Comparison of ENCODE assay signal across 14 cellular contexts in genomic region chr3:168493412-168494205, GRCh38.
DNase-seq lines count a peak whose midpoint lies in the region; ATAC-seq and TF ChIP-seq lines count a peak whose summit lies in the region.
"Had no signal": no experiment of that assay in that cellular context is flagged by ENCODE, and none has a peak within 500 bp of the region (broad histone marks: within the 10 kb centered on the region; RNA-seq: fewer than 3 reads in every experiment).

No MANE protein-coding gene starts in this region.

- H3K4me3 ChIP-seq in mammary epithelial cell (replicated peaks in 1 of 3; ENCODE audit: insufficient read depth in 1 of 3, low read depth in 2 of 3, low read length in 3 of 3) (no peak overlapping the region), OCI-LY7 (ENCODE audit: low read depth, low read length, poor library complexity, severe bottlenecking) (no peak overlapping the region), mesendoderm (ENCODE audit: low read length) (no peak overlapping the region)
- H3K4me3 ChIP-seq: BLaER1 treated with 17β-estradiol and CSF1 and Interleukin-3, amounts not matched to agents 10 nM and 100 nM; HAP-1 had no signal

- DNase-seq in NCI-H69 (lab: John Stamatoyannopoulos, UW) (peak; percentile 25), caudate nucleus (lab: John Stamatoyannopoulos, UW) (peak in 5 of 61 donors; percentile 1 to 75 (median 27)), mammary epithelial cell (no peak), OCI-LY7 (ENCODE audit: low spot score) (no peak), mesendoderm (no peak)
- DNase-seq: Calu3; CD8-positive, alpha-beta T cell; DMS79 treated with DMSO at 0.1 percent for 48 hours; GF-D8; GOT3 had no signal

- H3K36me3 ChIP-seq in mammary epithelial cell (ENCODE audit: insufficient read depth, low read length) (no peaks in the 10 kb centered on the region), OCI-LY7 (ENCODE audit: insufficient read depth, low read length) (no peaks in the 10 kb centered on the region), mesendoderm (ENCODE audit: control insufficient read depth, insufficient read depth, low read length) (no peaks in the 10 kb centered on the region)
- H3K36me3 ChIP-seq: BLaER1 treated with 17β-estradiol and CSF1 and Interleukin-3, amounts not matched to agents 10 nM and 100 nM; HAP-1 had no signal

- no TSS peak for BruUV-seq in mammary epithelial cell (replicated peaks; lab: Mats Ljungman, UMichigan)
- BruUV-seq in OCI-LY7 (replicated peaks; lab: Mats Ljungman, UMichigan) = no TSS peak

- no peaks in the 10 kb centered on the region for H3K9me3 ChIP-seq in mammary epithelial cell (replicated peaks; ENCODE audit: insufficient read depth, low read length)
- no peaks in the 10 kb centered on the region for H3K9me3 ChIP-seq in OCI-LY7 (ENCODE audit: low read length)
- H3K9me3 ChIP-seq: BLaER1 treated with 17β-estradiol and CSF1 and Interleukin-3, amounts not matched to agents 10 nM and 100 nM; HAP-1 had no signal

- TF ChIP-seq CTCF in mammary epithelial cell (conservative IDR thresholded peaks at IDR 0.05 in 1 of 2, IDR thresholded peaks at IDR 0.05 in 1 of 2; ENCODE audit: extremely low read depth in 1 of 2, insufficient read depth in 1 of 2, low read depth in 1 of 2, low read length in 2 of 2) = no peak
- TF ChIP-seq CTCF in OCI-LY7 (conservative IDR thresholded peaks at IDR 0.05; ENCODE audit: low read length) = no peak

- no peaks in the 10 kb centered on the region for H3K79me1 ChIP-seq in mesendoderm (ENCODE audit: low read length)

- in situ Hi-C loops in mammary epithelial cell (cut with MboI; ENCODE audit: low sequenced_read_pairs in 2 of 2) = no loop called here

- no peak overlapping the region for H2BK120ac ChIP-seq in mesendoderm (ENCODE audit: low read depth, low read length)

- H3K56ac ChIP-seq in mesendoderm (ENCODE audit: low read length) = no peak overlapping the region

- no peak overlapping the region for H2BK15ac ChIP-seq in mesendoderm (replicated peaks; ENCODE audit: low read depth)

- no peak overlapping the region for H3K4ac ChIP-seq in mesendoderm (ENCODE audit: low read depth, low read length)

- H3K27ac ChIP-seq in caudate nucleus (ENCODE audit: low read depth, low read length) = peak overlapping the region; percentile 67
- no peak overlapping the region for H3K27ac ChIP-seq in mammary epithelial cell (ENCODE audit: insufficient read depth, low read depth, low read length)
- H3K27ac ChIP-seq in OCI-LY7 (ENCODE audit: low read depth, low read length, poor library complexity, severe bottlenecking) = no peak overlapping the region
- no peak overlapping the region for H3K27ac ChIP-seq in mesendoderm (ENCODE audit: low read depth, low read length)
- H3K27ac ChIP-seq: BLaER1 treated with 17β-estradiol and CSF1 and Interleukin-3, amounts not matched to agents 10 nM and 100 nM had no signal

- H3K9ac ChIP-seq in mammary epithelial cell (ENCODE audit: insufficient read depth, low read length) (no peak overlapping the region), mesendoderm (ENCODE audit: low read length) (no peak overlapping the region)
- H3K9ac ChIP-seq: BLaER1 treated with 17β-estradiol and CSF1 and Interleukin-3, amounts not matched to agents 10 nM and 100 nM had no signal

- POLR2A ChIA-PET in OCI-LY7 (lab: Charles Lee) = interaction anchor here (0.6 to 1.2 kb wide), 3 partner anchors 13 to 824 kb away, joined by 3 to 6 read pairs (median 3); no protein-coding TSS in a partner anchor

- H4K5ac ChIP-seq in mesendoderm (ENCODE audit: low read length) = no peak overlapping the region

- dilution Hi-C loops in mammary epithelial cell (cut with HindIII; ENCODE audit: low sequenced_read_pairs) = no loop called here

- no peaks in the 10 kb centered on the region for H3K9me2 ChIP-seq in OCI-LY7 (ENCODE audit: insufficient read depth, low read length)

- no peak overlapping the region for H2BK5ac ChIP-seq in mesendoderm (ENCODE audit: low read length)

- CTCF ChIA-PET in mammary epithelial cell (lab: Charles Lee; ENCODE audit: low non-redundant PET) = no interaction called here
- CTCF ChIA-PET in OCI-LY7 (lab: Charles Lee; ENCODE audit: unreplicated experiment) = no interaction called here

- H3K18ac ChIP-seq in mesendoderm (ENCODE audit: low read length) = no peak overlapping the region

- H3K4me1 ChIP-seq in mammary epithelial cell (ENCODE audit: insufficient read depth, low read length) = no peaks in the 10 kb centered on the region
- H3K4me1 ChIP-seq in OCI-LY7 (ENCODE audit: insufficient read depth, low read length, poor library complexity, severe bottlenecking) = no peaks in the 10 kb centered on the region
- H3K4me1 ChIP-seq in mesendoderm (ENCODE audit: control insufficient read depth, low read depth, low read length) = no peaks in the 10 kb centered on the region
- H3K4me1 ChIP-seq: BLaER1 treated with 17β-estradiol and CSF1 and Interleukin-3, amounts not matched to agents 10 nM and 100 nM had no signal

- H3K79me2 ChIP-seq in mammary epithelial cell (ENCODE audit: insufficient read depth, low read length) = no peaks in the 10 kb centered on the region
- H3K79me2 ChIP-seq in OCI-LY7 (ENCODE audit: insufficient read depth, low read depth, low read length) = no peaks in the 10 kb centered on the region
- H3K79me2 ChIP-seq in mesendoderm (ENCODE audit: control insufficient read depth, insufficient read depth, low read length) = no peaks in the 10 kb centered on the region

- H3K23ac ChIP-seq in mesendoderm (ENCODE audit: low read length) = no peak overlapping the region

- H3K4me2 ChIP-seq in mammary epithelial cell (ENCODE audit: insufficient read depth, low read depth, low read length) (no peak overlapping the region), OCI-LY7 (ENCODE audit: low read length) (no peak overlapping the region), mesendoderm (ENCODE audit: low read length) (no peak overlapping the region)
- H3K4me2 ChIP-seq: BLaER1 treated with 17β-estradiol and CSF1 and Interleukin-3, amounts not matched to agents 10 nM and 100 nM had no signal

- H3K27me3 ChIP-seq in mammary epithelial cell (ENCODE audit: insufficient read depth, low read length) = peaks cover 2% of the 10 kb centered on the region
- no peaks in the 10 kb centered on the region for H3K27me3 ChIP-seq in mesendoderm (ENCODE audit: insufficient read depth, low read length, poor library complexity)
- H3K27me3 ChIP-seq: BLaER1 treated with 17β-estradiol and CSF1 and Interleukin-3, amounts not matched to agents 10 nM and 100 nM had no signal

- H2AFZ ChIP-seq in mammary epithelial cell (ENCODE audit: low read depth, low read length) (no peak overlapping the region), OCI-LY7 (ENCODE audit: low read length) (no peak overlapping the region)

- intact Hi-C loops in mammary epithelial cell (cut with micrococcal nuclease) (no loop called here), OCI-LY7 (cut with micrococcal nuclease; ENCODE audit: unreplicated experiment) (no loop called here)

- H4K20me1 ChIP-seq in mammary epithelial cell (ENCODE audit: insufficient read depth, low read length) (no peaks in the 10 kb centered on the region), OCI-LY7 (ENCODE audit: insufficient read depth, low read length) (no peaks in the 10 kb centered on the region)
- H4K20me1 ChIP-seq: BLaER1 treated with 17β-estradiol and CSF1 and Interleukin-3, amounts not matched to agents 10 nM and 100 nM had no signal

- no peak overlapping the region for H2AK5ac ChIP-seq in mesendoderm (ENCODE audit: low read length)

- ATAC-seq in GM19351 (IDR thresholded peaks at IDR 0.05; ENCODE audit: unreplicated experiment) = peak; percentile 55
- ATAC-seq: CD8-positive, alpha-beta T cell; HepG2 had no signal

- H4K8ac ChIP-seq in mesendoderm (ENCODE audit: low read depth, low read length) = no peak overlapping the region
